In the genomic region with DNA sequence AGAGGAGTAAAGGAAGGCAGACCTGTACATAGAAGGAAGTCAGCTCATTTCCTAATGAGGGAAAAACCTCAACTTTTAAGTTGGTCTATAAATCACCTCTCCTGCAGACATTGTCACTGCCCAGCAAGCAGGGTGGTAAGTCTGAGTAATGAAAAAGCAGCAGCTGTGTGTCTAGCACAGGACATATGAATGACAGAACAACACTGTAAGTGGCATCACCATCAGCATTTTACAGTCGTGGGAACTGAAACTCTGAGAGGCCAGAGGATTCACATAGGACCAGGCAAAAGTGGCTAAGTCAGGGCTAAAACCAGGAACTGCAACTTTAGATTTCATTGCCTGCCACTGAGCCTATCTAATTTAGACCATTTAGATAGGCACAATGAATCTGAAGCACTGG, we compare ENCODE assay signal across 14 cellular contexts.
A peak's percentile ranks its signal among the peaks of the same experiment; 100 is the strongest.
DNase-seq lines count a peak whose midpoint lies in the region; ATAC-seq, FAIRE-seq and TF ChIP-seq lines count a peak whose summit lies in the region.
"Had no signal": no experiment of that assay in that cellular context is flagged by ENCODE, and none has a peak within 500 bp of the region (broad histone marks: within the 10 kb centered on the region; RNA-seq: fewer than 3 reads in every experiment).

No MANE protein-coding gene starts in this region.

- peak; percentile 97 for DNase-seq in GM12878 (ENCODE audit: low read depth, low spot score)
- no peak for DNase-seq in mucosa of descending colon
- no peak for DNase-seq in sciatic nerve (ENCODE audit: low spot score)
- no peak for DNase-seq in SKM-1 treated with dmso at 0.1 percent for 144 hours (lab: John Stamatoyannopoulos, UW; ENCODE audit: unreplicated experiment)
- DNase-seq in AG20443 (ENCODE audit: low spot score), result no peak
- DNase-seq: colonic mucosa; DMS53; heart right ventricle; NCI-H2171; stimulated activated CD4-positive, alpha-beta T cell treated with anti-CD3 and anti-CD28 coated beads, Interleukin-2, amount 100 ng/mL, for 48 hours; upper lobe of left lung had no signal

- in situ Hi-C loops in GM12878 (cut with MboI), result no loop called here

- peak overlapping the region; percentile 55 for H3K27ac ChIP-seq in GM12878 (ENCODE audit: control insufficient read depth, insufficient read depth)
- H3K27ac ChIP-seq: colonic mucosa, heart right ventricle, upper lobe of left lung had no signal

- RAD21 ChIA-PET in GM12878 (lab: Charles Lee; ENCODE audit: unreplicated experiment), result interaction anchor here (0.8 to 2.2 kb wide), 12 partner anchors 8 to 584 kb away, joined by 3 to 9 read pairs (median 4); no protein-coding TSS in a partner anchor

- TF ChIP-seq POLR2A in GM12878 (IDR thresholded peaks at IDR 0.05; ENCODE audit: low read depth, low read length), result no peak

- peak; percentile 75 for FAIRE-seq in GM12878 (lab: Jason Lieb, UNC)

- no peaks in the 10 kb centered on the region for H3K79me2 ChIP-seq in GM12878 (ENCODE audit: control insufficient read depth, insufficient read depth, low read length)

- CTCF ChIA-PET in GM12878 (lab: Yijun Ruan, JAX), result interaction anchor here (1.4 to 1.9 kb wide), 4 partner anchors 9 to 42 kb away, joined by 4 to 8 read pairs (median 4); no protein-coding TSS in a partner anchor

- TF ChIP-seq RAD21 in GM12878 (IDR thresholded peaks at IDR 0.05; ENCODE audit: insufficient read depth, low read depth, low read length), result no peak

- no peak overlapping the region for H3K4me3 ChIP-seq in GM12878
- H3K4me3 ChIP-seq in mucosa of descending colon, result no peak overlapping the region
- H3K4me3 ChIP-seq: colonic mucosa, heart right ventricle, upper lobe of left lung had no signal

- no peaks in the 10 kb centered on the region; the same call in 2 of the 3 replicates for H3K9me3 ChIP-seq in GM12878 (replicated peaks; ENCODE audit: control insufficient read depth, insufficient read depth, low read length)
- no peaks in the 10 kb centered on the region for H3K9me3 ChIP-seq in mucosa of descending colon
- H3K9me3 ChIP-seq: colonic mucosa, upper lobe of left lung had no signal

- H3K4me1 ChIP-seq in GM12878 (ENCODE audit: control insufficient read depth, insufficient read depth, low read length), result peaks cover 11% of the 10 kb centered on the region
- no peaks in the 10 kb centered on the region for H3K4me1 ChIP-seq in mucosa of descending colon (ENCODE audit: low read depth)
- H3K4me1 ChIP-seq: colonic mucosa, upper lobe of left lung had no signal

- no peaks in the 10 kb centered on the region for H3K27me3 ChIP-seq in GM12878 (replicated peaks in 1 of 2; ENCODE audit: control insufficient read depth in 2 of 2, insufficient read depth in 2 of 2, low read length in 1 of 2)
- H3K27me3 ChIP-seq: colonic mucosa, heart right ventricle, upper lobe of left lung had no signal

- TF ChIP-seq EP300 in GM12878 (IDR thresholded peaks at IDR 0.05; ENCODE audit: borderline replicate concordance in 1 of 2, control insufficient read depth in 1 of 2, low read depth in 2 of 2, low read length in 2 of 2), result no peak

- intact Hi-C loops in GM12878 (cut with micrococcal nuclease; ENCODE audit: unreplicated experiment) (no loop called here), mucosa of descending colon (cut with DNase I, micrococcal nuclease) (no loop called here), sciatic nerve (cut with DNase I) (no loop called here)

- H2AFZ ChIP-seq in GM12878 (ENCODE audit: control insufficient read depth, low read depth, low read length), result peak overlapping the region; percentile 71

- no TSS peak for BruUV-seq in GM12878 (replicated peaks; lab: Mats Ljungman, UMichigan)

- 0% methylated on average over 1 of the region's 1 CpG for WGBS in GM12878 (ENCODE audit: insufficient coverage, insufficient replicate concordance, low lambda C conversion rate, missing lambda C conversion rate)

- no peak for TF ChIP-seq CTCF in GM12878 (IDR thresholded peaks at IDR 0.05 in 2 of 3, conservative IDR thresholded peaks at IDR 0.05 in 1 of 3; ENCODE audit: control insufficient read depth in 2 of 3, extremely low read depth in 1 of 3, insufficient read depth in 1 of 3, low read depth in 3 of 3, low read length in 3 of 3)
- TF ChIP-seq CTCF in mucosa of descending colon (IDR thresholded peaks at IDR 0.05), result no peak

- SMC1A ChIA-PET in GM12878 (lab: Charles Lee; ENCODE audit: uncharacterized antibody, unreplicated experiment), result interaction anchor here (0.6 to 2.9 kb wide), 10 partner anchors 9 to 48 kb away, joined by 3 to 24 read pairs (median 8); no protein-coding TSS in a partner anchor

- peak overlapping the region; percentile 13; the same call in 1 of the 2 replicates for H3K9ac ChIP-seq in GM12878 (ENCODE audit: control insufficient read depth, insufficient read depth, low read length)

- no peaks in the 10 kb centered on the region for H3K36me3 ChIP-seq in GM12878 (ENCODE audit: control insufficient read depth in 2 of 2, insufficient read depth in 2 of 2, low read length in 1 of 2)
- H3K36me3 ChIP-seq in mucosa of descending colon (ENCODE audit: low read depth), result no peaks in the 10 kb centered on the region
- H3K36me3 ChIP-seq: colonic mucosa, heart right ventricle, upper lobe of left lung had no signal

- peak; percentile 89 for ATAC-seq in GM18520 (IDR thresholded peaks at IDR 0.05; ENCODE audit: unreplicated experiment)
- ATAC-seq in GM21515 (IDR thresholded peaks at IDR 0.05; ENCODE audit: unreplicated experiment), result peak; percentile 98
- peak; percentile 97 for ATAC-seq in HG03135 (IDR thresholded peaks at IDR 0.05; ENCODE audit: unreplicated experiment)
- peak; percentile 99 for ATAC-seq in GM12878
- ATAC-seq in mucosa of descending colon, result no peak
- no peak for ATAC-seq in sciatic nerve
- ATAC-seq: heart right ventricle had no signal

- H3K4me2 ChIP-seq in GM12878 (ENCODE audit: control insufficient read depth, insufficient read depth), result peak overlapping the region; percentile 28; the same call in 1 of the 2 replicates

- POLR2A ChIA-PET in GM12878 (lab: Charles Lee), result interaction anchor here (1.5 to 2.0 kb wide), 2 partner anchors 8 to 13 kb away, joined by 3 to 6 read pairs; no protein-coding TSS in a partner anchor

- no peaks in the 10 kb centered on the region for H4K20me1 ChIP-seq in GM12878 (ENCODE audit: control insufficient read depth, insufficient read depth)

TF ChIP-seq in GM12878, 131 proteins besides CTCF, POLR2A, EP300 and RAD21 (continues in another document):
- TF ChIP-seq ZNF217 (IDR thresholded peaks at IDR 0.05), result no peak
- TF ChIP-seq RCOR1 (conservative IDR thresholded peaks at IDR 0.05; ENCODE audit: low read depth, low read length), result no peak
- TF ChIP-seq SUZ12 (IDR thresholded peaks at IDR 0.05; ENCODE audit: unreplicated experiment), result no peak
- peak; percentile 77; the same call in 1 of the 2 replicates for TF ChIP-seq CBX5 (IDR thresholded peaks at IDR 0.05; ENCODE audit: low read depth)
- TF ChIP-seq SP1 (IDR thresholded peaks at IDR 0.05; ENCODE audit: low read depth, low read length), result no peak
- TF ChIP-seq SIN3A (IDR thresholded peaks at IDR 0.05; ENCODE audit: low read depth, low read length), result no peak
- TF ChIP-seq, protein P1, sequence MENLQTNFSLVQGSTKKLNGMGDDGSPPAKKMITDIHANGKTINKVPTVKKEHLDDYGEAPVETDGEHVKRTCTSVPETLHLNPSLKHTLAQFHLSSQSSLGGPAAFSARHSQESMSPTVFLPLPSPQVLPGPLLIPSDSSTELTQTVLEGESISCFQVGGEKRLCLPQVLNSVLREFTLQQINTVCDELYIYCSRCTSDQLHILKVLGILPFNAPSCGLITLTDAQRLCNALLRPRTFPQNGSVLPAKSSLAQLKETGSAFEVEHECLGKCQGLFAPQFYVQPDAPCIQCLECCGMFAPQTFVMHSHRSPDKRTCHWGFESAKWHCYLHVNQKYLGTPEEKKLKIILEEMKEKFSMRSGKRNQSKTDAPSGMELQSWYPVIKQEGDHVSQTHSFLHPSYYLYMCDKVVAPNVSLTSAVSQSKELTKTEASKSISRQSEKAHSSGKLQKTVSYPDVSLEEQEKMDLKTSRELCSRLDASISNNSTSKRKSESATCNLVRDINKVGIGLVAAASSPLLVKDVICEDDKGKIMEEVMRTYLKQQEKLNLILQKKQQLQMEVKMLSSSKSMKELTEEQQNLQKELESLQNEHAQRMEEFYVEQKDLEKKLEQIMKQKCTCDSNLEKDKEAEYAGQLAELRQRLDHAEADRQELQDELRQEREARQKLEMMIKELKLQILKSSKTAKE (IDR thresholded peaks at IDR 0.05; ENCODE audit: low read depth, poor library complexity, severe bottlenecking), result peak; percentile 64
- no peak for TF ChIP-seq MYC (IDR thresholded peaks at IDR 0.05; ENCODE audit: insufficient read depth, insufficient read length, insufficient replicate concordance, low read length, severe bottlenecking)
- no peak for TF ChIP-seq MYB (IDR thresholded peaks at IDR 0.05; ENCODE audit: borderline replicate concordance, low read depth, low read length)
- TF ChIP-seq IKZF1 (conservative IDR thresholded peaks at IDR 0.05), result peak; percentile 57
- TF ChIP-seq SIX5 (IDR thresholded peaks at IDR 0.05; ENCODE audit: low read depth, low read length, severe bottlenecking), result no peak
- TF ChIP-seq SMAD1 (IDR thresholded peaks at IDR 0.05; ENCODE audit: low read depth, partially characterized antibody), result no peak
- no peak for TF ChIP-seq NFXL1 (IDR thresholded peaks at IDR 0.05; ENCODE audit: borderline replicate concordance)
- no peak for TF ChIP-seq RELA (IDR thresholded peaks at IDR 0.05; ENCODE audit: borderline replicate concordance, partially characterized antibody)
- no peak for TF ChIP-seq RB1 (IDR thresholded peaks at IDR 0.05; ENCODE audit: borderline replicate concordance)
- no peak for TF ChIP-seq POLR2AphosphoS5 (IDR thresholded peaks at IDR 0.05; ENCODE audit: low read length)
- TF ChIP-seq, protein P2, sequence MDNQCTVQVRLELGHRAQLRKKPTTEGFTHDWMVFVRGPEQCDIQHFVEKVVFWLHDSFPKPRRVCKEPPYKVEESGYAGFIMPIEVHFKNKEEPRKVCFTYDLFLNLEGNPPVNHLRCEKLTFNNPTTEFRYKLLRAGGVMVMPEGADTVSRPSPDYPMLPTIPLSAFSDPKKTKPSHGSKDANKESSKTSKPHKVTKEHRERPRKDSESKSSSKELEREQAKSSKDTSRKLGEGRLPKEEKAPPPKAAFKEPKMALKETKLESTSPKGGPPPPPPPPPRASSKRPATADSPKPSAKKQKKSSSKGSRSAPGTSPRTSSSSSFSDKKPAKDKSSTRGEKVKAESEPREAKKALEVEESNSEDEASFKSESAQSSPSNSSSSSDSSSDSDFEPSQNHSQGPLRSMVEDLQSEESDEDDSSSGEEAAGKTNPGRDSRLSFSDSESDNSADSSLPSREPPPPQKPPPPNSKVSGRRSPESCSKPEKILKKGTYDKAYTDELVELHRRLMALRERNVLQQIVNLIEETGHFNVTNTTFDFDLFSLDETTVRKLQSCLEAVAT (IDR thresholded peaks at IDR 0.05), result no peak
- peak; percentile 54 to 67; a peak in 3 of 4 replicates for TF ChIP-seq IKZF2 (IDR thresholded peaks at IDR 0.05)
- peak; percentile 85 for TF ChIP-seq IRF4 (IDR thresholded peaks at IDR 0.05; ENCODE audit: low read depth, low read length)
- TF ChIP-seq ZNF384 (IDR thresholded peaks at IDR 0.05; ENCODE audit: borderline replicate concordance, low read depth, low read length), result no peak
- no peak for TF ChIP-seq ZNF622 (IDR thresholded peaks at IDR 0.05)

Comparison
In these comparisons a context has a peak if more than half of its experiments do, and no peak if none do; other contexts are left out.
1. ATAC-seq: peak in GM18520 (single experiment), GM21515 (single experiment), HG03135 (single experiment) and GM12878 (single experiment); none in mucosa of descending colon (single experiment) and sciatic nerve (single experiment).